In genomic region chr13:73835138-73835721, GRCh38 we compare ENCODE assay signal across 8 cellular contexts.
A peak's percentile ranks its signal among the peaks of the same experiment; 100 is the strongest.
DNase-seq lines count a peak whose midpoint lies in the region; ATAC-seq and FAIRE-seq lines count a peak whose summit lies in the region.

No MANE protein-coding gene starts in this region.

- POLR2A ChIA-PET in T-cell (lab: Charles Lee): interaction anchor here in 1 of 2 donors (0.6 kb wide), 1 partner anchor 79 kb away, joined by 13 read pairs; no protein-coding TSS in a partner anchor

- CTCF ChIA-PET in T-cell (lab: Charles Lee): interaction anchor here (0.5 to 4.3 kb wide), 14 partner anchors 13 to 740 kb away, joined by 3 to 46 read pairs (median 4); no protein-coding TSS in a partner anchor
- CTCF ChIA-PET in activated CD8-positive, alpha-beta memory T cell treated with anti-CD3 and anti-CD28 coated beads, Interleukin-2, amount 10 ng/mL, durations not matched to agents 7 days and 5 days (lab: Charles Lee): interaction anchor here (0.6 to 5.6 kb wide), 5 partner anchors 81 to 1384 kb away, joined by 3 to 34 read pairs (median 4); no protein-coding TSS in a partner anchor

- H3K36me3 Mint-ChIP-seq in T-cell: peaks cover 10% of the 10 kb centered on the region
- no peaks in the 10 kb centered on the region for H3K36me3 Mint-ChIP-seq in activated CD8-positive, alpha-beta memory T cell treated with anti-CD3 and anti-CD28 coated beads, Interleukin-2, amount 10 ng/mL, durations not matched to agents 7 days and 5 days

- no peaks in the 10 kb centered on the region for H3K9me3 Mint-ChIP-seq in T-cell
- no peaks in the 10 kb centered on the region for H3K9me3 Mint-ChIP-seq in activated CD8-positive, alpha-beta memory T cell treated with anti-CD3 and anti-CD28 coated beads, Interleukin-2, amount 10 ng/mL, durations not matched to agents 7 days and 5 days (ENCODE audit: low read depth)

- H3K4me1 Mint-ChIP-seq in T-cell: peaks cover 59 to 61% (median 59%) of the 10 kb centered on the region in 3 donors
- H3K4me1 Mint-ChIP-seq in activated CD8-positive, alpha-beta memory T cell treated with anti-CD3 and anti-CD28 coated beads, Interleukin-2, amount 10 ng/mL, durations not matched to agents 7 days and 5 days: peaks cover 1% of the 10 kb centered on the region

- no peaks in the 10 kb centered on the region for H3K27me3 Mint-ChIP-seq in T-cell
- no peaks in the 10 kb centered on the region for H3K27me3 Mint-ChIP-seq in activated CD8-positive, alpha-beta memory T cell treated with anti-CD3 and anti-CD28 coated beads, Interleukin-2, amount 10 ng/mL, durations not matched to agents 7 days and 5 days

- ATAC-seq in GM19452 (IDR thresholded peaks at IDR 0.05; ENCODE audit: unreplicated experiment): peak; percentile 56
- ATAC-seq in T-cell (replicated peaks in 1 of 4): peak; percentile 46 to 60 (median 57)
- no peak for ATAC-seq in activated CD8-positive, alpha-beta memory T cell treated with anti-CD3 and anti-CD28 coated beads, Interleukin-2, amount 10 ng/mL, durations not matched to agents 7 days and 5 days

- H3K27ac Mint-ChIP-seq in T-cell: no peak overlapping the region
- H3K27ac Mint-ChIP-seq in activated CD8-positive, alpha-beta memory T cell treated with anti-CD3 and anti-CD28 coated beads, Interleukin-2, amount 10 ng/mL, durations not matched to agents 7 days and 5 days: no peak overlapping the region

- peak; percentile 0 for DNase-seq in DMS53 treated with DMSO at 0.1 percent for 48 hours (lab: John Stamatoyannopoulos, UW; ENCODE audit: unreplicated experiment)
- peak; percentile 59 to 64 for DNase-seq in Kasumi-1 (lab: John Stamatoyannopoulos, UW)
- DNase-seq in T-cell: no peak
- DNase-seq in frontal cortex (ENCODE audit: low spot score in 2 of 2): peak in 1 of 2 donors; percentile 2
- peak; percentile 46 for DNase-seq in retina
- DNase-seq in activated CD8-positive, alpha-beta memory T cell treated with anti-CD3 and anti-CD28 coated beads, Interleukin-2, amount 10 ng/mL, durations not matched to agents 7 days and 5 days: no peak
- no peak for DNase-seq in NCI-H446 treated with DMSO at 0.1 percent for 48 hours (lab: John Stamatoyannopoulos, UW)

- peak; percentile 52 for FAIRE-seq in frontal cortex (lab: Jason Lieb, UNC)

- H3K4me3 Mint-ChIP-seq in T-cell: no peak overlapping the region
- H3K4me3 Mint-ChIP-seq in activated CD8-positive, alpha-beta memory T cell treated with anti-CD3 and anti-CD28 coated beads, Interleukin-2, amount 10 ng/mL, durations not matched to agents 7 days and 5 days: no peak overlapping the region

Comparison
In these comparisons a context has a peak if more than half of its experiments do, and no peak if none do; other contexts are left out.
1. DNase-seq: peak in DMS53 treated with DMSO at 0.1 percent for 48 hours (single experiment), Kasumi-1 (2 of 2) and retina (single experiment); none in T-cell (0 of 34), activated CD8-positive, alpha-beta memory T cell treated with anti-CD3 and anti-CD28 coated beads, Interleukin-2, amount 10 ng/mL, durations not matched to agents 7 days and 5 days (single experiment) and NCI-H446 treated with DMSO at 0.1 percent for 48 hours (single experiment).